In genomic region chr3:12861611-12862010, GRCh38 we compare ENCODE assay signal across 26 cellular contexts.
"Had no signal": no experiment of that assay in that cellular context is flagged by ENCODE, and none has a peak within 500 bp of the region (broad histone marks: within the 10 kb centered on the region; RNA-seq: fewer than 3 reads in every experiment).

No MANE protein-coding gene starts in this region.

- H3K4me3 ChIP-seq: left lung, lower lobe of right lung, sigmoid colon, spleen, tibial nerve, uterus had no signal

- H3K36me3 Mint-ChIP-seq: immature natural killer cell; stimulated activated memory B cell treated with anti-CD40 and anti-IgM and Interleukin-4, amounts not matched to agents 10 μg/mL and 1 μg/mL and 100 μg/mL, for 72 hours; type B pancreatic cell had no signal

- H3K36me3 ChIP-seq: left lung, lower lobe of right lung, neutrophil, sigmoid colon, spleen, tibial nerve, uterus had no signal

- H3K27me3 ChIP-seq: left lung, neutrophil, sigmoid colon, tibial nerve, uterus had no signal

- DNase-seq: hypothalamus; immature natural killer cell; kidney; left colon; left lung; lower lobe of right lung; mammary epithelial cell; mesenchymal stem cell; naive thymus-derived CD8-positive, alpha-beta T cell; occipital lobe; sigmoid colon; small intestine; spleen; stimulated activated CD4-positive, alpha-beta T cell treated with anti-CD3 and anti-CD28 coated beads, Interleukin-4, amount 100 ng/mL, for 24 hours; stimulated activated naive CD4-positive, alpha-beta T cell treated with Interleukin-2 at 50 U/mL for 16 hours; stimulated activated naive CD8-positive, alpha-beta T cell treated with anti-CD3 and anti-CD28 coated beads, Interleukin-15, amount 100 ng/mL, for 72 hours; uterus had no signal

- ATAC-seq: left colon; left lung; lower lobe of right lung; naive thymus-derived CD8-positive, alpha-beta T cell; right cardiac atrium; stimulated activated memory B cell treated with anti-CD40 and anti-IgM and Interleukin-4, amounts not matched to agents 10 μg/mL and 1 μg/mL and 100 μg/mL, for 72 hours; stimulated activated naive CD8-positive, alpha-beta T cell treated with anti-CD3 and anti-CD28 coated beads, Interleukin-15, amount 100 ng/mL, for 72 hours had no signal

- H3K4me3 Mint-ChIP-seq: immature natural killer cell; naive thymus-derived CD8-positive, alpha-beta T cell; nephron; neural crest cell; stimulated activated memory B cell treated with anti-CD40 and anti-IgM and Interleukin-4, amounts not matched to agents 10 μg/mL and 1 μg/mL and 100 μg/mL, for 72 hours; stimulated activated naive CD8-positive, alpha-beta T cell treated with anti-CD3 and anti-CD28 coated beads, Interleukin-15, amount 100 ng/mL, for 72 hours; type B pancreatic cell had no signal

- H3K9me3 Mint-ChIP-seq: immature natural killer cell, neural crest cell, type B pancreatic cell had no signal

- H3K27me3 Mint-ChIP-seq: type B pancreatic cell had no signal

- H3K4me1 Mint-ChIP-seq: immature natural killer cell; nephron; stimulated activated memory B cell treated with anti-CD40 and anti-IgM and Interleukin-4, amounts not matched to agents 10 μg/mL and 1 μg/mL and 100 μg/mL, for 72 hours; stimulated activated naive CD8-positive, alpha-beta T cell treated with anti-CD3 and anti-CD28 coated beads, Interleukin-15, amount 100 ng/mL, for 72 hours had no signal

- H3K9me3 ChIP-seq: lower lobe of right lung, neutrophil, uterus had no signal

- H3K4me1 ChIP-seq: left lung, lower lobe of right lung, parathyroid adenoma, sigmoid colon, spleen, tibial nerve, uterus had no signal

- H3K27ac ChIP-seq: left lung, lower lobe of right lung, neutrophil, parathyroid adenoma, sigmoid colon, spleen, uterus had no signal

- H3K27ac Mint-ChIP-seq: immature natural killer cell; nephron; progenitor cell of endocrine pancreas; stimulated activated memory B cell treated with anti-CD40 and anti-IgM and Interleukin-4, amounts not matched to agents 10 μg/mL and 1 μg/mL and 100 μg/mL, for 72 hours; stimulated activated naive CD8-positive, alpha-beta T cell treated with anti-CD3 and anti-CD28 coated beads, Interleukin-15, amount 100 ng/mL, for 72 hours; type B pancreatic cell had no signal
